In the genomic region with DNA sequence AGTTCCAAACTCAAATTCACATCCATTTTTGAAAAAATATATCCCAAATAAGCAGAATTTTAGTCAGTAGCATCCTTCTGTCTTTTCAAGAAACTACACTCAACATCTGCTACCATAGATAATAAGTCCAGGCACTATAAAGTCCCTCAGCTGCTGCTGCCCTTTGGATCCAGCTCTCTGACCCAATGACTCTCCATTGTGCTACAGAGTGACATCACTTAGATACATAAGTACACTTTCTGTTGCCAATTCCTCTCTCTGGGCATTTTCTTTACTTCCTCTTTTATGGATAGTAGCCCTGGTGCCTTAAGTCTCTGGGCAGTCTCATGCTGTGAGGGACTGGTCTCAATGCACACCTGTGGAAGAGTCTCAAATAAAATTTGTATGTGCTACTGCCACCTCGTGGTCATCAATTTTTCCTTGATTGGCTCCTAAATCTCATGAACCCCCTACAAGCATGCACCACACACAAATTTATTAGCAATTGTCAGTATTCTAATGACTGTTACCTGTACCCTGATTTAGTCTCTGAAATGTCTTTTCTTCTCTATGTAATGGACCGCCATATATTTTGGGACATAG, we compare ENCODE assay signal across 8 cellular contexts.
DNase-seq lines count a peak whose midpoint lies in the region; ATAC-seq, FAIRE-seq and TF ChIP-seq lines count a peak whose summit lies in the region.

No MANE protein-coding gene starts in this region.

- ATAC-seq in GM18499 (IDR thresholded peaks at IDR 0.05; ENCODE audit: insufficient read depth, unreplicated experiment) (peak; percentile 50), HG02852 (IDR thresholded peaks at IDR 0.05; ENCODE audit: unreplicated experiment) (peak; percentile 86), HG03097 (IDR thresholded peaks at IDR 0.05; ENCODE audit: low FRiP score, unreplicated experiment) (no peak)
- no peak for ATAC-seq in naive thymus-derived CD4-positive, alpha-beta T cell

- no peak for FAIRE-seq in RCC 7860 (lab: Jason Lieb, UNC)

- no peaks in the 10 kb centered on the region for H3K36me3 ChIP-seq in naive thymus-derived CD4-positive, alpha-beta T cell (ENCODE audit: control insufficient read depth in 2 of 3, insufficient read depth in 3 of 3, low read length in 3 of 3)

- CTCF ChIA-PET in naive thymus-derived CD4-positive, alpha-beta T cell (lab: Charles Lee): no interaction called here

- POLR2A ChIA-PET in naive thymus-derived CD4-positive, alpha-beta T cell (lab: Charles Lee): no interaction called here

- DNase-seq in ACHN (peak; percentile 53), NCI-H526 (lab: John Stamatoyannopoulos, UW) (peak; percentile 24 to 83), fibroblast of mammary gland (ENCODE audit: low read depth) (peak; percentile 24), RCC 7860 (ENCODE audit: low spot score) (no peak)
- DNase-seq in naive thymus-derived CD4-positive, alpha-beta T cell: no peak

- no peaks in the 10 kb centered on the region for H3K4me1 Mint-ChIP-seq in naive thymus-derived CD4-positive, alpha-beta T cell

- no peaks in the 10 kb centered on the region for H3K9me3 ChIP-seq in naive thymus-derived CD4-positive, alpha-beta T cell (ENCODE audit: control insufficient read depth in 2 of 3, low read length in 3 of 3)

- no peaks in the 10 kb centered on the region for H3K4me1 ChIP-seq in naive thymus-derived CD4-positive, alpha-beta T cell (ENCODE audit: control insufficient read depth in 2 of 2, insufficient read depth in 2 of 2, low read length in 2 of 2)

- H3K27me3 ChIP-seq in naive thymus-derived CD4-positive, alpha-beta T cell (ENCODE audit: control insufficient read depth in 2 of 2, insufficient read depth in 2 of 2, low read length in 2 of 2): no peaks in the 10 kb centered on the region

- H3K9me3 Mint-ChIP-seq in naive thymus-derived CD4-positive, alpha-beta T cell: peaks cover 0 to 16% (median 6%) of the 10 kb centered on the region in 11 donors

- H3K27ac ChIP-seq in naive thymus-derived CD4-positive, alpha-beta T cell (ENCODE audit: low read depth, low read length): no peak overlapping the region

- TF ChIP-seq CTCF in fibroblast of mammary gland (conservative IDR thresholded peaks at IDR 0.05; ENCODE audit: control insufficient read depth, insufficient read depth, low read depth, low read length): peak; percentile 32

- in situ Hi-C loops in ACHN (cut with HindIII; ENCODE audit: low pct_ligation_motif_present, low pct_unique_long_range_greater_than_20kb, low sequenced_read_pairs): no loop called here

- no peaks in the 10 kb centered on the region for H3K36me3 Mint-ChIP-seq in naive thymus-derived CD4-positive, alpha-beta T cell

- no peak overlapping the region for H3K4me3 Mint-ChIP-seq in naive thymus-derived CD4-positive, alpha-beta T cell

- no peak overlapping the region for H3K27ac Mint-ChIP-seq in naive thymus-derived CD4-positive, alpha-beta T cell

- intact Hi-C loops in naive thymus-derived CD4-positive, alpha-beta T cell (cut with micrococcal nuclease): no loop called here

- H3K4me3 ChIP-seq in fibroblast of mammary gland (ENCODE audit: control insufficient read depth, low read depth, low read length): no peak overlapping the region
- H3K4me3 ChIP-seq in naive thymus-derived CD4-positive, alpha-beta T cell (ENCODE audit: low read length): no peak overlapping the region

- H3K27me3 Mint-ChIP-seq in naive thymus-derived CD4-positive, alpha-beta T cell: no peaks in the 10 kb centered on the region

Comparison
In these comparisons a context has a peak if more than half of its experiments do, and no peak if none do; other contexts are left out.
1. DNase-seq: peak in ACHN (single experiment), NCI-H526 (2 of 2) and fibroblast of mammary gland (single experiment); none in naive thymus-derived CD4-positive, alpha-beta T cell (0 of 9) and RCC 7860 (single experiment).
2. ATAC-seq: peak in GM18499 (single experiment) and HG02852 (single experiment); none in HG03097 (single experiment) and naive thymus-derived CD4-positive, alpha-beta T cell (single experiment).